In genomic region chr1:156696755-156697154, GRCh38 we compare ENCODE assay signal across 16 cellular contexts. TPM values are rescaled to one million over a fixed set of nuclear protein-coding genes. Genes with fewer than 3 reads are reported as not detected.
DNase-seq lines count a peak whose midpoint lies in the region; ATAC-seq and TF ChIP-seq lines count a peak whose summit lies in the region.
"Had no signal": no experiment of that assay in that cellular context is flagged by ENCODE, and none has a peak within 500 bp of the region (broad histone marks: within the 10 kb centered on the region; RNA-seq: fewer than 3 reads in every experiment).

No MANE protein-coding gene starts in this region.

- H4K20me1 ChIP-seq in SK-N-SH (ENCODE audit: insufficient read depth) (no peaks in the 10 kb centered on the region), osteoblast (ENCODE audit: insufficient read depth, low read length) (no peaks in the 10 kb centered on the region)

- no peak overlapping the region for H2BK120ac ChIP-seq in mesenchymal stem cell (ENCODE audit: low read depth, low read length)

- no peak overlapping the region for H2BK12ac ChIP-seq in mesenchymal stem cell (ENCODE audit: low read length in 2 of 2)

- TF ChIP-seq CTCF in SK-N-SH (IDR thresholded peaks at IDR 0.05) (no peak), Panc1 (IDR thresholded peaks at IDR 0.05) (no peak), osteoblast (IDR thresholded peaks at IDR 0.05; ENCODE audit: extremely low read depth, low read depth, low read length) (no peak)

- no peak overlapping the region for H3K4ac ChIP-seq in mesenchymal stem cell (ENCODE audit: low read depth in 1 of 2, low read length in 2 of 2)

- CTCF ChIA-PET in SK-N-SH (lab: Yijun Ruan, JAX) (interaction anchor here (1.2 to 45.5 kb wide), 4 partner anchors 1 to 393 kb away, joined by 3 to 2702 read pairs (median 1352); partner anchors contain the start of genes CRABP2, ISG20L2, METTL25B and NES), Panc1 (lab: Charles Lee) (interaction anchor here (0.8 to 2.3 kb wide), 3 partner anchors 7 to 163 kb away, joined by 3 to 13 read pairs (median 3); no protein-coding TSS in a partner anchor)

- H3K27me3 ChIP-seq in SK-N-SH (ENCODE audit: insufficient read depth) (no peaks in the 10 kb centered on the region), Panc1 (ENCODE audit: control insufficient read depth, insufficient read depth, low read length) (no peaks in the 10 kb centered on the region), mesenchymal stem cell (ENCODE audit: control insufficient read depth in 1 of 2, insufficient read depth in 1 of 2, low read length in 2 of 2) (peaks cover 0 to 34% of the 10 kb centered on the region in 2 experiments), osteoblast (ENCODE audit: insufficient read depth, low read length) (peaks cover 5% of the 10 kb centered on the region)

- no peaks in the 10 kb centered on the region for H3K9me2 ChIP-seq in SK-N-SH

- H3K4me2 ChIP-seq in SK-N-SH (no peak overlapping the region), mesenchymal stem cell (ENCODE audit: low read length, poor library complexity, severe bottlenecking) (no peak overlapping the region), osteoblast (ENCODE audit: insufficient read depth, low read length) (no peak overlapping the region)

- no peak overlapping the region for H4K91ac ChIP-seq in mesenchymal stem cell (ENCODE audit: low read length)

- H3K9ac ChIP-seq in SK-N-SH (no peak overlapping the region), mesenchymal stem cell (ENCODE audit: low read length) (no peak overlapping the region)

- H3K27ac Mint-ChIP-seq in stimulated activated naive CD8-positive, alpha-beta T cell treated with anti-CD3 and anti-CD28 coated beads, Interleukin-15, amount 100 ng/mL, for 72 hours: no peak overlapping the region
- H3K27ac Mint-ChIP-seq: IgD-negative memory B cell had no signal

- no TSS peak for BruUV-seq in Panc1 (replicated peaks; lab: Mats Ljungman, UMichigan)

- H4K8ac ChIP-seq in mesenchymal stem cell (ENCODE audit: low read length): no peak overlapping the region

- H2AK5ac ChIP-seq in mesenchymal stem cell (ENCODE audit: low read length, severe bottlenecking): no peak overlapping the region

- WGBS in SK-N-SH (ENCODE audit: low lambda C conversion rate): 94% methylated on average over 8 of the region's 8 CpGs
- WGBS in mesenchymal stem cell: 85% methylated on average over 8 of the region's 8 CpGs

- no peaks in the 10 kb centered on the region for H3K9me3 Mint-ChIP-seq in stimulated activated naive CD8-positive, alpha-beta T cell treated with anti-CD3 and anti-CD28 coated beads, Interleukin-15, amount 100 ng/mL, for 72 hours
- H3K9me3 Mint-ChIP-seq: IgD-negative memory B cell had no signal

- POLR2A ChIA-PET in SK-N-SH (lab: Yijun Ruan, JAX): interaction anchor here (1.4 kb wide), 1 partner anchor 14 kb away, joined by 4 read pairs; no protein-coding TSS in a partner anchor
- POLR2A ChIA-PET in Panc1 (lab: Charles Lee): interaction anchor here (0.6 kb wide), 1 partner anchor 30 kb away, joined by 3 read pairs; no protein-coding TSS in a partner anchor

- H3K4me1 ChIP-seq in SK-N-SH (ENCODE audit: control insufficient read depth in 1 of 2, insufficient read depth in 2 of 2, low read depth in 1 of 2, low read length in 1 of 2): peaks cover 14 to 57% of the 10 kb centered on the region in 2 experiments; a peak in 3 of 4 replicates
- peaks cover 84% of the 10 kb centered on the region for H3K4me1 ChIP-seq in Panc1 (ENCODE audit: control insufficient read depth, insufficient read depth, low read length)
- H3K4me1 ChIP-seq in mesenchymal stem cell (ENCODE audit: control insufficient read depth, insufficient read depth, low read depth, low read length): peaks cover 30% of the 10 kb centered on the region
- peaks cover 6% of the 10 kb centered on the region for H3K4me1 ChIP-seq in osteoblast (ENCODE audit: insufficient read depth, low read length)

- H3K23ac ChIP-seq in mesenchymal stem cell (ENCODE audit: low read length in 2 of 2): no peak overlapping the region

- intact Hi-C loops in Panc1 (cut with micrococcal nuclease; ENCODE audit: unreplicated experiment): loop anchor here (10.0 kb wide), 1 partner anchor 168 kb away; the partner anchor contains the start of gene NTRK1

- H2BK15ac ChIP-seq in mesenchymal stem cell (ENCODE audit: low read depth, poor library complexity, severe bottlenecking): no peak overlapping the region

- H3K36me3 ChIP-seq in SK-N-SH (replicated peaks in 1 of 2; ENCODE audit: control insufficient read depth in 1 of 2, insufficient read depth in 2 of 2, low read length in 1 of 2) (peaks cover 0 to 18% of the 10 kb centered on the region in 2 experiments), Panc1 (ENCODE audit: control insufficient read depth, insufficient read depth, low read length) (no peaks in the 10 kb centered on the region), mesenchymal stem cell (ENCODE audit: control insufficient read depth in 1 of 2, insufficient read depth in 2 of 2, low read depth in 1 of 2, low read length in 2 of 2) (peaks cover 18 to 40% of the 10 kb centered on the region in 2 experiments), osteoblast (ENCODE audit: insufficient read depth, low read length) (no peaks in the 10 kb centered on the region)

- H3F3A ChIP-seq in SK-N-SH (replicated peaks; ENCODE audit: insufficient read depth): peaks cover 15% of the 10 kb centered on the region

- H3K4me3 ChIP-seq in SK-N-SH (ENCODE audit: low read depth in 2 of 2, low read length in 1 of 2): no peak overlapping the region
- no peak overlapping the region; a peak in 1 of 4 replicates for H3K4me3 ChIP-seq in Panc1 (ENCODE audit: low read depth in 2 of 2, low read length in 2 of 2)
- H3K4me3 ChIP-seq in mesenchymal stem cell (ENCODE audit: insufficient read depth in 1 of 2, low read depth in 1 of 2, low read length in 2 of 2): no peak overlapping the region
- H3K4me3 ChIP-seq in osteoblast (ENCODE audit: insufficient read depth, low read length): no peak overlapping the region

- H2AFZ ChIP-seq in SK-N-SH (ENCODE audit: low read depth) (no peak overlapping the region), mesenchymal stem cell (ENCODE audit: low read depth, low read length) (peak overlapping the region; percentile 34), osteoblast (ENCODE audit: low read length) (no peak overlapping the region)

- no peak overlapping the region for H3K4me3 Mint-ChIP-seq in stimulated activated naive CD8-positive, alpha-beta T cell treated with anti-CD3 and anti-CD28 coated beads, Interleukin-15, amount 100 ng/mL, for 72 hours

- no peak overlapping the region for H3K14ac ChIP-seq in mesenchymal stem cell (ENCODE audit: low read length in 2 of 2)

- no peak for TF ChIP-seq EP300 in SK-N-SH (IDR thresholded peaks at IDR 0.05; ENCODE audit: borderline replicate concordance in 1 of 2, low read depth in 1 of 2, low read length in 1 of 2)

- no peak for DNase-seq in SK-N-SH
- no peak for DNase-seq in Panc1 (ENCODE audit: low read depth, low spot score)
- no peak for DNase-seq in mesenchymal stem cell
- peak; percentile 49 for DNase-seq in osteoblast (ENCODE audit: insufficient read length, low spot score, missing footprints)
- no peak for DNase-seq in HT-29 (ENCODE audit: low spot score)
- no peak for DNase-seq in stimulated activated naive CD8-positive, alpha-beta T cell treated with anti-CD3 and anti-CD28 coated beads, Interleukin-15, amount 100 ng/mL, for 72 hours
- no peak for DNase-seq in SK-N-DZ (ENCODE audit: low spot score)
- DNase-seq: AML-193; NCI-H1105; NCI-H146; NCI-H2029; NCI-H2171; NCI-H774; NK-92 treated with Interleukin-12 subunit alpha and Interleukin-12 subunit beta, amount 100 ng/mL, for 24 hours had no signal

- H3K4me1 Mint-ChIP-seq in stimulated activated naive CD8-positive, alpha-beta T cell treated with anti-CD3 and anti-CD28 coated beads, Interleukin-15, amount 100 ng/mL, for 72 hours: peaks cover 31% of the 10 kb centered on the region

- no peak overlapping the region for H2BK5ac ChIP-seq in mesenchymal stem cell (ENCODE audit: low read depth, low read length, poor library complexity, severe bottlenecking)

- H3K27ac ChIP-seq in SK-N-SH (ENCODE audit: low read depth in 2 of 2, low read length in 1 of 2) (peak overlapping the region in 1 of 2 experiments; percentile 71; a peak in 2 of 4 replicates), Panc1 (ENCODE audit: low read length) (peak overlapping the region; percentile 90), mesenchymal stem cell (ENCODE audit: low read length, poor library complexity, severe bottlenecking) (no peak overlapping the region), osteoblast (ENCODE audit: low read depth, low read length) (no peak overlapping the region)

- no peaks in the 10 kb centered on the region for H3K79me2 ChIP-seq in SK-N-SH (ENCODE audit: insufficient read depth)
- H3K79me2 ChIP-seq in osteoblast (ENCODE audit: insufficient read depth, low read length): no peaks in the 10 kb centered on the region

- no peaks in the 10 kb centered on the region for H3K79me1 ChIP-seq in mesenchymal stem cell (replicated peaks; ENCODE audit: low read length, poor library complexity, severe bottlenecking)

- no peak overlapping the region for H3K18ac ChIP-seq in mesenchymal stem cell (ENCODE audit: low read depth in 1 of 2, low read length in 2 of 2)

- no peak for TF ChIP-seq RAD21 in SK-N-SH (IDR thresholded peaks at IDR 0.05; ENCODE audit: low read length)

- ATAC-seq in SK-N-SH treated with all-trans-retinoic acid at 6 μM for 48 hours (no peak), Panc1 (peak; percentile 46)
- no peak for ATAC-seq in stimulated activated naive CD8-positive, alpha-beta T cell treated with anti-CD3 and anti-CD28 coated beads, Interleukin-15, amount 100 ng/mL, for 72 hours

- H3K27me3 Mint-ChIP-seq in stimulated activated naive CD8-positive, alpha-beta T cell treated with anti-CD3 and anti-CD28 coated beads, Interleukin-15, amount 100 ng/mL, for 72 hours: peaks cover 72% of the 10 kb centered on the region

- in situ Hi-C loops in Panc1 (cut with HindIII; ENCODE audit: low pct_unique_long_range_greater_than_20kb, low sequenced_read_pairs): no loop called here

- H3K9me3 ChIP-seq in SK-N-SH: no peaks in the 10 kb centered on the region
- H3K9me3 ChIP-seq in Panc1 (ENCODE audit: control insufficient read depth, insufficient read depth, low read depth, low read length): no peaks in the 10 kb centered on the region
- H3K9me3 ChIP-seq in mesenchymal stem cell (ENCODE audit: control insufficient read depth, low read length): no peaks in the 10 kb centered on the region
- H3K9me3 ChIP-seq in osteoblast (ENCODE audit: low read depth, low read length): no peaks in the 10 kb centered on the region

RNA-seq across cellular contexts. Expression of gene CRABP2, which starts 8.6 kb away (rescaled TPM):
- polyA plus RNA-seq in SK-N-SH (2012; rRNA removed): 13.3 and 42.1 TPM in 2 replicates
- polyA plus RNA-seq in SK-N-SH (2012; cell fraction: cytosol; rRNA removed): 27.0 TPM in 2 replicates
- 21.2 and 48.9 TPM in 2 replicates for polyA plus RNA-seq in SK-N-SH (2012; cell fraction: nucleus; rRNA removed)
- total RNA-seq in Panc1 (2021; ENCODE audit: unreplicated experiment) (1,115 TPM), osteoblast (9.1 and 16.6 TPM in 2 replicates)
- 1,502 TPM for polyA plus RNA-seq in Panc1 (2012; ENCODE audit: insufficient read length)
- 42.6 TPM for polyA plus RNA-seq in mesenchymal stem cell (2013, experiment 1 of 2)
- 41.2 TPM for polyA plus RNA-seq in mesenchymal stem cell (2013, experiment 2 of 2)
- total RNA-seq in HT-29 (2014; rRNA removed; shearing (Covaris generic)): 289 and 312 TPM in 2 replicates
- polyA plus RNA-seq in SK-N-DZ (2014; cell fraction: cytosol; rRNA removed): 5.4 and 5.6 TPM in 2 replicates
- 1.1 and 1.9 TPM in 2 replicates for polyA plus RNA-seq in SK-N-DZ (2014; cell fraction: nucleus; rRNA removed)

RNA-seq across cellular contexts. Expression of gene NES, which starts 19.5 kb away (rescaled TPM):
- polyA plus RNA-seq in SK-N-SH (2012; rRNA removed): 12.6 and 15.8 TPM in 2 replicates
- 10.5 and 12.5 TPM in 2 replicates for polyA plus RNA-seq in SK-N-SH (2012; cell fraction: cytosol; rRNA removed)
- 28.7 and 40.4 TPM in 2 replicates for polyA plus RNA-seq in SK-N-SH (2012; cell fraction: nucleus; rRNA removed)
- total RNA-seq in Panc1 (2021; ENCODE audit: unreplicated experiment): 56.3 TPM
- polyA plus RNA-seq in Panc1 (2012; ENCODE audit: insufficient read length): 61.1 TPM
- 49.2 TPM for polyA plus RNA-seq in mesenchymal stem cell (2013, experiment 1 of 2)
- 45.3 TPM for polyA plus RNA-seq in mesenchymal stem cell (2013, experiment 2 of 2)
- 0.36 and 1.5 TPM in 2 replicates for total RNA-seq in osteoblast
- 0.31 and 0.44 TPM in 2 replicates for total RNA-seq in HT-29 (2014; rRNA removed; shearing (Covaris generic))
- polyA plus RNA-seq in SK-N-DZ (2014; cell fraction: cytosol; rRNA removed): 14.8 and 34.1 TPM in 2 replicates
- polyA plus RNA-seq in SK-N-DZ (2014; cell fraction: nucleus; rRNA removed): 38.7 and 46.8 TPM in 2 replicates
- polyA plus RNA-seq: IgD-negative memory B cell had no signal

RNA-seq across cellular contexts. Expression of gene METTL25B, which starts 31.5 kb away (rescaled TPM):
- polyA plus RNA-seq in SK-N-SH (2012; rRNA removed): 20.1 and 21.2 TPM in 2 replicates
- polyA plus RNA-seq in SK-N-SH (2012; cell fraction: cytosol; rRNA removed): 10.7 and 14.0 TPM in 2 replicates
- 51.7 and 72.4 TPM in 2 replicates for polyA plus RNA-seq in SK-N-SH (2012; cell fraction: nucleus; rRNA removed)
- total RNA-seq in Panc1 (2021; ENCODE audit: unreplicated experiment) (32.8 TPM), osteoblast (8.3 and 12.7 TPM in 2 replicates)
- 37.7 TPM for polyA plus RNA-seq in Panc1 (2012; ENCODE audit: insufficient read length)
- polyA plus RNA-seq in mesenchymal stem cell (2013, experiment 1 of 2): 12.1 TPM
- 11.3 TPM for polyA plus RNA-seq in mesenchymal stem cell (2013, experiment 2 of 2)
- 30.0 and 30.3 TPM in 2 replicates for total RNA-seq in HT-29 (2014; rRNA removed; shearing (Covaris generic))
- 37.7 and 39.2 TPM in 2 replicates for polyA plus RNA-seq in SK-N-DZ (2014; cell fraction: cytosol; rRNA removed)
- 54.6 and 79.2 TPM in 2 replicates for polyA plus RNA-seq in SK-N-DZ (2014; cell fraction: nucleus; rRNA removed)

RNA-seq across cellular contexts. Expression of gene ISG20L2, which starts 31.8 kb away (rescaled TPM):
- 31.6 and 44.3 TPM in 2 replicates for polyA plus RNA-seq in SK-N-SH (2012; rRNA removed)
- 28.2 and 36.0 TPM in 2 replicates for polyA plus RNA-seq in SK-N-SH (2012; cell fraction: cytosol; rRNA removed)
- polyA plus RNA-seq in SK-N-SH (2012; cell fraction: nucleus; rRNA removed): 22.9 and 32.5 TPM in 2 replicates
- total RNA-seq in Panc1 (2021; ENCODE audit: unreplicated experiment): 40.6 TPM
- polyA plus RNA-seq in Panc1 (2012; ENCODE audit: insufficient read length): 26.9 TPM
- 26.8 TPM for polyA plus RNA-seq in mesenchymal stem cell (2013, experiment 1 of 2)
- 25.1 TPM for polyA plus RNA-seq in mesenchymal stem cell (2013, experiment 2 of 2)
- total RNA-seq in osteoblast: 16.8 and 21.0 TPM in 2 replicates
- 30.8 and 33.2 TPM in 2 replicates for total RNA-seq in HT-29 (2014; rRNA removed; shearing (Covaris generic))
- 40.3 and 50.7 TPM in 2 replicates for polyA plus RNA-seq in SK-N-DZ (2014; cell fraction: cytosol; rRNA removed)
- 5.3 and 6.9 TPM in 2 replicates for polyA plus RNA-seq in SK-N-DZ (2014; cell fraction: nucleus; rRNA removed)

RNA-seq across cellular contexts. Expression of gene MRPL24, which starts 44.1 kb away (rescaled TPM):
- polyA plus RNA-seq in SK-N-SH (2012; rRNA removed): 149 and 171 TPM in 2 replicates
- polyA plus RNA-seq in SK-N-SH (2012; cell fraction: cytosol; rRNA removed): 141 and 142 TPM in 2 replicates
- 99.8 and 109 TPM in 2 replicates for polyA plus RNA-seq in SK-N-SH (2012; cell fraction: nucleus; rRNA removed)
- total RNA-seq in Panc1 (2021; ENCODE audit: unreplicated experiment) (80.4 TPM), osteoblast (16.2 and 17.7 TPM in 2 replicates)
- polyA plus RNA-seq in Panc1 (2012; ENCODE audit: insufficient read length): 109 TPM
- 65.7 TPM for polyA plus RNA-seq in mesenchymal stem cell (2013, experiment 1 of 2)
- polyA plus RNA-seq in mesenchymal stem cell (2013, experiment 2 of 2): 64.7 TPM
- 111 and 115 TPM in 2 replicates for total RNA-seq in HT-29 (2014; rRNA removed; shearing (Covaris generic))
- polyA plus RNA-seq in SK-N-DZ (2014; cell fraction: cytosol; rRNA removed): 98.9 and 109 TPM in 2 replicates
- 67.7 and 93.2 TPM in 2 replicates for polyA plus RNA-seq in SK-N-DZ (2014; cell fraction: nucleus; rRNA removed)

Comparison
In these comparisons a context has a peak if more than half of its experiments do, and no peak if none do; other contexts are left out.
1. RNA of gene CRABP2, which starts 8.6 kb away (total RNA-seq): 1,115 TPM in Panc1 (single experiment) and 289 to 312 TPM in HT-29; 9.1 to 16.6 TPM in osteoblast; every median in the first group is over 10 times any median in the second.
2. RNA of gene NES, which starts 19.5 kb away (total RNA-seq): 56.3 TPM in Panc1 (single experiment); 0.36 to 1.5 TPM in osteoblast and 0.31 to 0.44 TPM in HT-29; every median in the first group is over 10 times any median in the second.